Comparison of ENCODE assay signal across 19 cellular contexts in the genomic region with DNA sequence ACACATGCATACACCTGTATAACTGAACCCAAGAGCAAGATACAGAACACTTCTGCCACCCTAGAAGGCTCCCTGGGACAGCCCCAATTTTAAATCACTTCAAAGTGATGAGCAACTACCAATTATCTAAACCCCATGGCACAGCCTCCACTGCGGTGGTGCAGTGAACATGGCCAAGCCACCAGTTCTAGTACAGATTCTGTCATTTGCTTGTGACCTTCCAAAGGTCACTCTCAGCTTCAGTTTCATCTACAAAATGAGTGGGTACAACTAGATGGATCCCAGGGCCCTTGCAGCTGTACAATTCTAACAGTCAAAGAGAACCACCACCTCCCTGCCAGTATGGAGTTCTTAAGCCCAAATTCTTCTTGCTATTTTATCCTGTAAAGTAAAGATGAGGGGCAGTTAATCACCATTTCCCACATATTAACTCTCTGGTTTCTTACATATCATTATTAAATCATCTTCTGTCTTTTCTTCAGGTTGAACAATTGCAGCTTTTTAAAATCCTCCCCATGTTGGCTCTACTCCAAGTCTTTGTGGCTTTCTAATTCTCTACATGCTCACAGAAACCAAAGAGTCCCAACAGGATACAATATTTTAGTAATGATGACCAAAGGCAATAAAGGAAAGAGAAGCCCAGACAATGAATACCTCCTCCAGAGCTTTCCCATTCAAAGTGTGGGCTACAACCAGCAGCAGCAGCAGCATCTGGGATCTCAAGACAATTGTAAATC. TPM values are rescaled to one million over a fixed set of nuclear protein-coding genes. Genes with fewer than 3 reads are reported as not detected.
DNase-seq lines count a peak whose midpoint lies in the region; ATAC-seq and TF ChIP-seq lines count a peak whose summit lies in the region.
"Had no signal": no experiment of that assay in that cellular context is flagged by ENCODE, and none has a peak within 500 bp of the region (broad histone marks: within the 10 kb centered on the region; RNA-seq: fewer than 3 reads in every experiment).

No MANE protein-coding gene starts in this region.

- DNase-seq in NCI-H69 (lab: John Stamatoyannopoulos, UW), result peak; percentile 6
- DNase-seq in choroid plexus epithelial cell (ENCODE audit: low read depth), result peak; percentile 17
- DNase-seq in activated T-cell treated with anti-CD3 and anti-CD28 coated beads, Interleukin-2, amount 50 U/mL, for 24 hours, result no peak
- DNase-seq in CD14-positive monocyte (ENCODE audit: low spot score), result no peak
- DNase-seq in dorsolateral prefrontal cortex, result no peak
- no peak for DNase-seq in Right ventricle myocardium superior
- DNase-seq: activated CD8-positive, alpha-beta memory T cell treated with anti-CD3 and anti-CD28 coated beads, Interleukin-2, amount 10 ng/mL, durations not matched to agents 7 days and 5 days; brain microvascular endothelial cell; COR-L47; EL; head of caudate nucleus; islet precursor cell; naive thymus-derived CD4-positive, alpha-beta T cell; NCI-H187 treated with DMSO at 0.1 percent for 48 hours; SK-N-SH; stimulated activated CD4-positive, alpha-beta T cell treated with anti-CD3 and anti-CD28 coated beads, Interleukin-2, amount 100 ng/mL, for 48 hours had no signal

- no peaks in the 10 kb centered on the region for H3K4me1 ChIP-seq in HEK293 (ENCODE audit: control insufficient read depth, insufficient read depth, low read length)
- H3K4me1 ChIP-seq: parathyroid adenoma had no signal

- TF ChIP-seq CTCF in HEK293 (tag by site-specific recombination; IDR thresholded peaks at IDR 0.05) (no peak), choroid plexus epithelial cell (conservative IDR thresholded peaks at IDR 0.05; ENCODE audit: low read depth, low read length) (no peak), CD14-positive monocyte (IDR thresholded peaks at IDR 0.05) (no peak), dorsolateral prefrontal cortex (IDR thresholded peaks at IDR 0.05 in 54 of 56, conservative IDR thresholded peaks at IDR 0.05 in 2 of 56; ENCODE audit: low read depth in 1 of 56, partially characterized antibody in 56 of 56) (no peak)

- H3K4me3 Mint-ChIP-seq in activated T-cell treated with anti-CD3 and anti-CD28 coated beads, Interleukin-2, amount 50 U/mL, for 24 hours, result no peak overlapping the region
- no peak overlapping the region for H3K4me3 Mint-ChIP-seq in CD14-positive monocyte
- H3K4me3 Mint-ChIP-seq: activated CD8-positive, alpha-beta memory T cell treated with anti-CD3 and anti-CD28 coated beads, Interleukin-2, amount 10 ng/mL, durations not matched to agents 7 days and 5 days; naive thymus-derived CD4-positive, alpha-beta T cell had no signal

- no peaks in the 10 kb centered on the region for H3K4me1 Mint-ChIP-seq in activated T-cell treated with anti-CD3 and anti-CD28 coated beads, Interleukin-2, amount 50 U/mL, for 24 hours (ENCODE audit: low read depth)
- peaks cover 6% of the 10 kb centered on the region for H3K4me1 Mint-ChIP-seq in CD14-positive monocyte
- H3K4me1 Mint-ChIP-seq: activated CD8-positive, alpha-beta memory T cell treated with anti-CD3 and anti-CD28 coated beads, Interleukin-2, amount 10 ng/mL, durations not matched to agents 7 days and 5 days had no signal

- H3K4me3 ChIP-seq in HEK293 (ENCODE audit: low read depth, low read length) (no peak overlapping the region), choroid plexus epithelial cell (ENCODE audit: low read depth, low read length) (no peak overlapping the region), dorsolateral prefrontal cortex (no peak overlapping the region)

- H3K27ac ChIP-seq in HEK293 (ENCODE audit: extremely low read depth, low read depth, low read length) (no peak overlapping the region), dorsolateral prefrontal cortex (peak overlapping the region in 20 of 59 donors; percentile 2 to 53 (median 36))
- H3K27ac ChIP-seq: brain microvascular endothelial cell, parathyroid adenoma had no signal

- ATAC-seq in GM18498 (IDR thresholded peaks at IDR 0.05; ENCODE audit: unreplicated experiment), result peak; percentile 67
- ATAC-seq in Right ventricle myocardium superior (ENCODE audit: poor library complexity), result no peak
- ATAC-seq: activated CD8-positive, alpha-beta memory T cell treated with anti-CD3 and anti-CD28 coated beads, Interleukin-2, amount 10 ng/mL, durations not matched to agents 7 days and 5 days; naive thymus-derived CD4-positive, alpha-beta T cell had no signal

- H3K9me3 Mint-ChIP-seq in activated T-cell treated with anti-CD3 and anti-CD28 coated beads, Interleukin-2, amount 50 U/mL, for 24 hours, result no peaks in the 10 kb centered on the region
- no peaks in the 10 kb centered on the region for H3K9me3 Mint-ChIP-seq in CD14-positive monocyte

- H3K36me3 ChIP-seq in HEK293 (ENCODE audit: control insufficient read depth in 2 of 2, insufficient read depth in 1 of 2, low read length in 2 of 2), result no peaks in the 10 kb centered on the region
- H3K36me3 ChIP-seq: brain microvascular endothelial cell had no signal

- no peaks in the 10 kb centered on the region for H3K36me3 Mint-ChIP-seq in activated T-cell treated with anti-CD3 and anti-CD28 coated beads, Interleukin-2, amount 50 U/mL, for 24 hours (ENCODE audit: low read depth)
- no peaks in the 10 kb centered on the region for H3K36me3 Mint-ChIP-seq in CD14-positive monocyte
- H3K36me3 Mint-ChIP-seq: activated CD8-positive, alpha-beta memory T cell treated with anti-CD3 and anti-CD28 coated beads, Interleukin-2, amount 10 ng/mL, durations not matched to agents 7 days and 5 days; naive thymus-derived CD4-positive, alpha-beta T cell had no signal

- POLR2A ChIA-PET in HEK293 (lab: Yijun Ruan, JAX), result interaction anchor here (0.8 kb wide), 1 partner anchor 18 kb away, joined by 3 read pairs; no protein-coding TSS in a partner anchor

- H3K9me3 ChIP-seq in HEK293 (ENCODE audit: control insufficient read depth, insufficient read depth, low read depth, low read length), result no peaks in the 10 kb centered on the region
- H3K9me3 ChIP-seq: SK-N-SH had no signal

- intact Hi-C loops in CD14-positive monocyte (cut with micrococcal nuclease) (no loop called here), dorsolateral prefrontal cortex (cut with DNase I) (no loop called here), Right ventricle myocardium superior (cut with DNase I) (no loop called here)

- peaks cover 80% of the 10 kb centered on the region for H3K27me3 Mint-ChIP-seq in activated T-cell treated with anti-CD3 and anti-CD28 coated beads, Interleukin-2, amount 50 U/mL, for 24 hours
- H3K27me3 Mint-ChIP-seq in CD14-positive monocyte (ENCODE audit: low read depth in 3 of 3), result peaks cover 0 to 4% (median 2%) of the 10 kb centered on the region in 3 donors

- H3K27me3 ChIP-seq in dorsolateral prefrontal cortex, result peaks cover 0 to 69% (median 18%) of the 10 kb centered on the region in 45 donors
- H3K27me3 ChIP-seq: brain microvascular endothelial cell had no signal

- no peak overlapping the region for H3K27ac Mint-ChIP-seq in activated T-cell treated with anti-CD3 and anti-CD28 coated beads, Interleukin-2, amount 50 U/mL, for 24 hours
- no peak overlapping the region for H3K27ac Mint-ChIP-seq in CD14-positive monocyte
- H3K27ac Mint-ChIP-seq: activated CD8-positive, alpha-beta memory T cell treated with anti-CD3 and anti-CD28 coated beads, Interleukin-2, amount 10 ng/mL, durations not matched to agents 7 days and 5 days; naive thymus-derived CD4-positive, alpha-beta T cell had no signal

- CTCF ChIA-PET in HEK293 (lab: Yijun Ruan, JAX), result no interaction called here

TF ChIP-seq in HEK293, 187 proteins besides CTCF, POLR2A, EP300 and RAD21 (continues in another document):
- TF ChIP-seq, protein P1, sequence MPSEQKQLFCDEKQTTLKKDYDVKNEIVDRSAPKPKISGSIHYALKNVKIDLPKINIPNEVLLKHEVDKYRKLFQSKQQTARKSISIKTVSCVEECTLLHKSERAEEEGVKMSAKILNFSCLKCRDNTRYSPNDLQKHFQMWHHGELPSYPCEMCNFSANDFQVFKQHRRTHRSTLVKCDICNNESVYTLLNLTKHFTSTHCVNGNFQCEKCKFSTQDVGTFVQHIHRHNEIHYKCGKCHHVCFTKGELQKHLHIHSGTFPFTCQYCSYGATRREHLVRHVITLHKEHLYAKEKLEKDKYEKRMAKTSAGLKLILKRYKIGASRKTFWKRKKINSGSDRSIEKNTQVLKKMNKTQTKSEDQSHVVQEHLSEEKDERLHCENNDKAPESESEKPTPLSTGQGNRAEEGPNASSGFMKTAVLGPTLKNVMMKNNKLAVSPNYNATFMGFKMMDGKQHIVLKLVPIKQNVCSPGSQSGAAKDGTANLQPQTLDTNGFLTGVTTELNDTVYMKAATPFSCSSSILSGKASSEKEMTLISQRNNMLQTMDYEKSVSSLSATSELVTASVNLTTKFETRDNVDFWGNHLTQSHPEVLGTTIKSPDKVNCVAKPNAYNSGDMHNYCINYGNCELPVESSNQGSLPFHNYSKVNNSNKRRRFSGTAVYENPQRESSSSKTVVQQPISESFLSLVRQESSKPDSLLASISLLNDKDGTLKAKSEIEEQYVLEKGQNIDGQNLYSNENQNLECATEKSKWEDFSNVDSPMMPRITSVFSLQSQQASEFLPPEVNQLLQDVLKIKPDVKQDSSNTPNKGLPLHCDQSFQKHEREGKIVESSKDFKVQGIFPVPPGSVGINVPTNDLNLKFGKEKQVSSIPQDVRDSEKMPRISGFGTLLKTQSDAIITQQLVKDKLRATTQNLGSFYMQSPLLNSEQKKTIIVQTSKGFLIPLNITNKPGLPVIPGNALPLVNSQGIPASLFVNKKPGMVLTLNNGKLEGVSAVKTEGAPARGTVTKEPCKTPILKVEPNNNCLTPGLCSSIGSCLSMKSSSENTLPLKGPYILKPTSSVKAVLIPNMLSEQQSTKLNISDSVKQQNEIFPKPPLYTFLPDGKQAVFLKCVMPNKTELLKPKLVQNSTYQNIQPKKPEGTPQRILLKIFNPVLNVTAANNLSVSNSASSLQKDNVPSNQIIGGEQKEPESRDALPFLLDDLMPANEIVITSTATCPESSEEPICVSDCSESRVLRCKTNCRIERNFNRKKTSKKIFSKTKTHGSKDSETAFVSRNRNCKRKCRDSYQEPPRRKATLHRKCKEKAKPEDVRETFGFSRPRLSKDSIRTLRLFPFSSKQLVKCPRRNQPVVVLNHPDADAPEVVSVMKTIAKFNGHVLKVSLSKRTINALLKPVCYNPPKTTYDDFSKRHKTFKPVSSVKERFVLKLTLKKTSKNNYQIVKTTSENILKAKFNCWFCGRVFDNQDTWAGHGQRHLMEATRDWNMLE (tag by site-specific recombination; conservative IDR thresholded peaks at IDR 0.05; ENCODE audit: low read depth), result no peak
- 0 out of 2 replicates have a peak, but pooled peaks have one; percentile 32 for TF ChIP-seq ZBTB20 (tag by site-specific recombination; IDR thresholded peaks at IDR 0.05)

RNA-seq across cellular contexts. Expression of a gene that starts 39.0 kb away (rescaled TPM):
- not detected for polyA plus RNA-seq in CD14-positive monocyte
- total RNA-seq in dorsolateral prefrontal cortex (1,000 to 10,000 TPM in 18 of 120 experiments, 100 to 1,000 TPM in 102; 509 to 1,404 (median 816) TPM), Right ventricle myocardium superior (5.3 TPM)
- total RNA-seq: activated CD8-positive, alpha-beta memory T cell treated with anti-CD3 and anti-CD28 coated beads, Interleukin-2, amount 10 ng/mL, durations not matched to agents 7 days and 5 days; naive thymus-derived CD4-positive, alpha-beta T cell had no signal

Comparison
In these comparisons a context has a peak if more than half of its experiments do, and no peak if none do; other contexts are left out.
1. DNase-seq: peak in NCI-H69 (single experiment) and choroid plexus epithelial cell (single experiment); none in activated T-cell treated with anti-CD3 and anti-CD28 coated beads, Interleukin-2, amount 50 U/mL, for 24 hours (single experiment), CD14-positive monocyte (single experiment), dorsolateral prefrontal cortex (0 of 10) and Right ventricle myocardium superior (single experiment).
2. RNA of a gene that starts 39.0 kb away (total RNA-seq): 509 to 1,404 TPM in dorsolateral prefrontal cortex; 5.3 TPM in Right ventricle myocardium superior (single experiment); every median in the first group is over 10 times any median in the second.